26 cellular contexts compared by ENCODE assay signal in the genomic region with DNA sequence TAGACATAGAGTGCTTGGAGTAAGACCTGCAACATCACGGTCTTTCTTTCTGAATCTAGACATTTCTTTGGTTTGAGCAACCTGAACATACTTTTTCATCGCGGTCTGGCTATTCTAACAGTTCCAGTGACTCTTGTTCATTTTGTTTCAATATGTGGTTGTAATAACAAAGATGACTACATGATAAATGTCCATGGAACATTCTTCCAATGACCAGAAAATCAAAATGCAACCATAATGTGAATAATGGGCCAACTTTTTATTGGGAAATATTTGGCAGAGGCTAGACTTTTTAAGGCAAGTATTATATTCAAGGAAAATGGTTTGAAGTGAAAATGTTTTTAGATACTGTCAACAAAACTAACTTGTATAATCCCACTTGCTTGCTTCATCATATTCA.
"Had no signal": no experiment of that assay in that cellular context is flagged by ENCODE, and none has a peak within 500 bp of the region (broad histone marks: within the 10 kb centered on the region; RNA-seq: fewer than 3 reads in every experiment).

No MANE protein-coding gene starts in this region.

- ATAC-seq: effector memory CD8-positive, alpha-beta T cell; gastrocnemius medialis; left ventricle myocardium superior; lower lobe of right lung; naive thymus-derived CD8-positive, alpha-beta T cell; stimulated activated effector memory CD8-positive, alpha-beta T cell treated with anti-CD3 and anti-CD28 coated beads, Interleukin-12 subunit alpha, Interleukin-12 subunit beta, amount 100 ng/mL, for 72 hours had no signal

- H3K27ac Mint-ChIP-seq: effector memory CD8-positive, alpha-beta T cell; naive thymus-derived CD8-positive, alpha-beta T cell; nephron progenitor cell; stimulated activated effector memory CD8-positive, alpha-beta T cell treated with anti-CD3 and anti-CD28 coated beads, Interleukin-12 subunit alpha, Interleukin-12 subunit beta, amount 100 ng/mL, for 72 hours; type B pancreatic cell had no signal

- FAIRE-seq: endometrium, keratinocyte had no signal

- H3K36me3 Mint-ChIP-seq: naive thymus-derived CD8-positive, alpha-beta T cell; stimulated activated effector memory CD8-positive, alpha-beta T cell treated with anti-CD3 and anti-CD28 coated beads, Interleukin-12 subunit alpha, Interleukin-12 subunit beta, amount 100 ng/mL, for 72 hours; type B pancreatic cell had no signal

- H3K36me3 ChIP-seq: esophagus squamous epithelium, gastrocnemius medialis, lower lobe of right lung, prostate gland, right atrium auricular region, sigmoid colon, stomach, tibial artery had no signal

- H3K27me3 Mint-ChIP-seq: effector memory CD8-positive, alpha-beta T cell; naive thymus-derived CD8-positive, alpha-beta T cell; type B pancreatic cell had no signal

- H3K4me3 Mint-ChIP-seq: effector memory CD8-positive, alpha-beta T cell; naive thymus-derived CD8-positive, alpha-beta T cell; nephron progenitor cell; stimulated activated effector memory CD8-positive, alpha-beta T cell treated with anti-CD3 and anti-CD28 coated beads, Interleukin-12 subunit alpha, Interleukin-12 subunit beta, amount 100 ng/mL, for 72 hours; type B pancreatic cell had no signal

- H3K9me3 Mint-ChIP-seq: nephron progenitor cell had no signal

- DNase-seq: cortex of kidney; effector memory CD8-positive, alpha-beta T cell; erythroblast; esophagus squamous epithelium; foreskin fibroblast; gastrocnemius medialis; head of caudate nucleus; left ventricle myocardium superior; lower lobe of right lung; naive thymus-derived CD8-positive, alpha-beta T cell; nephron progenitor cell; nucleus accumbens; sigmoid colon; stimulated activated CD4-positive, alpha-beta T cell treated with anti-CD3 and anti-CD28 coated beads, Interleukin-2, amount 100 ng/mL, for 24 hours; stimulated activated CD4-positive, alpha-beta T cell treated with anti-CD3 and anti-CD28 coated beads, Interleukin-4, amount 100 ng/mL, for 24 hours; stimulated activated naive CD4-positive, alpha-beta T cell treated with Interleukin-2 at 50 U/mL for 16 hours; stomach; substantia nigra; testis; tibial artery had no signal

- H3K4me1 ChIP-seq: esophagus squamous epithelium, gastrocnemius medialis, lower lobe of right lung, prostate gland, right atrium auricular region, sigmoid colon, stomach, testis, tibial artery had no signal

- H3K4me1 Mint-ChIP-seq: naive thymus-derived CD8-positive, alpha-beta T cell; nephron progenitor cell; stimulated activated effector memory CD8-positive, alpha-beta T cell treated with anti-CD3 and anti-CD28 coated beads, Interleukin-12 subunit alpha, Interleukin-12 subunit beta, amount 100 ng/mL, for 72 hours had no signal

- H3K9me3 ChIP-seq: esophagus squamous epithelium, gastrocnemius medialis, lower lobe of right lung, prostate gland, right atrium auricular region, sigmoid colon, stomach, testis, tibial artery had no signal

- H3K4me3 ChIP-seq: esophagus squamous epithelium, gastrocnemius medialis, lower lobe of right lung, prostate gland, right atrium auricular region, sigmoid colon, stomach, testis, tibial artery had no signal

- H3K27ac ChIP-seq: esophagus squamous epithelium, gastrocnemius medialis, lower lobe of right lung, prostate gland, right atrium auricular region, sigmoid colon, stomach, testis, tibial artery had no signal

- H3K27me3 ChIP-seq: esophagus squamous epithelium, gastrocnemius medialis, right atrium auricular region, sigmoid colon, stomach, testis, tibial artery had no signal
